ENCODE assay signal across 14 cellular contexts in genomic region chr5:33235824-33236223, GRCh38.
A peak's percentile ranks its signal among the peaks of the same experiment; 100 is the strongest.
DNase-seq lines count a peak whose midpoint lies in the region; ATAC-seq and TF ChIP-seq lines count a peak whose summit lies in the region.
"Had no signal": no experiment of that assay in that cellular context is flagged by ENCODE, and none has a peak within 500 bp of the region (broad histone marks: within the 10 kb centered on the region; RNA-seq: fewer than 3 reads in every experiment).

No MANE protein-coding gene starts in this region.

- TF ChIP-seq CTCF in 22Rv1 (IDR thresholded peaks at IDR 0.05), result no peak
- TF ChIP-seq CTCF in MM.1S (IDR thresholded peaks at IDR 0.05; ENCODE audit: low read length), result no peak
- no peak for TF ChIP-seq CTCF in GM23338 (conservative IDR thresholded peaks at IDR 0.05; ENCODE audit: low read depth in 2 of 2)

- no peaks in the 10 kb centered on the region for H3K36me3 Mint-ChIP-seq in GM23338 (ENCODE audit: low read depth)
- H3K36me3 Mint-ChIP-seq: T-cell had no signal

- no peaks in the 10 kb centered on the region for H3K9me3 ChIP-seq in MM.1S (replicated peaks; ENCODE audit: insufficient read depth, low read length)
- H3K9me3 ChIP-seq: lower lobe of right lung had no signal

- H3K9ac ChIP-seq in MM.1S (ENCODE audit: low read length), result no peak overlapping the region

- H3K27me3 ChIP-seq in MM.1S (replicated peaks; ENCODE audit: insufficient read depth, low read length) (no peaks in the 10 kb centered on the region), GM23338 (ENCODE audit: insufficient read depth) (no peaks in the 10 kb centered on the region)

- peak overlapping the region; percentile 66; the same call in 1 of the 2 replicates for H3K4me2 ChIP-seq in MM.1S (ENCODE audit: low read depth, low read length)
- H3K4me2 ChIP-seq in GM23338, result no peak overlapping the region

- no peak overlapping the region for H3K4me3 Mint-ChIP-seq in GM23338
- H3K4me3 Mint-ChIP-seq: T-cell had no signal

- H3K9me3 Mint-ChIP-seq in GM23338, result no peaks in the 10 kb centered on the region
- H3K9me3 Mint-ChIP-seq: T-cell had no signal

- H3K4me3 ChIP-seq in MM.1S (ENCODE audit: low read length) (0 out of 2 replicates have a peak overlapping the region, but pooled peaks have one; percentile 15), GM23338 (no peak overlapping the region)
- H3K4me3 ChIP-seq: lower lobe of right lung had no signal

- no peaks in the 10 kb centered on the region for H3K27me3 Mint-ChIP-seq in GM23338 (ENCODE audit: insufficient read depth, low read depth, poor library complexity)

- H2AFZ ChIP-seq in MM.1S (ENCODE audit: low read length), result no peak overlapping the region
- H2AFZ ChIP-seq in GM23338, result no peak overlapping the region

- DNase-seq in MM.1S, result peak; percentile 84
- no peak for DNase-seq in GM23338 (ENCODE audit: low spot score)
- DNase-seq in hepatic stellate cell (ENCODE audit: low spot score), result no peak
- DNase-seq: effector memory CD4-positive, alpha-beta T cell; head of caudate nucleus; lower lobe of right lung; NCI-H1694 treated with DMSO at 0.1 percent for 48 hours; nucleus accumbens; T-cell had no signal

- H3K27ac ChIP-seq in 22Rv1, result peak overlapping the region; percentile 66
- H3K27ac ChIP-seq in MM.1S (ENCODE audit: low read length), result peak overlapping the region; percentile 50; the same call in 1 of the 2 replicates
- no peak overlapping the region for H3K27ac ChIP-seq in GM23338 (ENCODE audit: low read depth)
- H3K27ac ChIP-seq: lower lobe of right lung had no signal

- no peaks in the 10 kb centered on the region for H3K36me3 ChIP-seq in MM.1S (replicated peaks; ENCODE audit: insufficient read depth, low read length)
- H3K36me3 ChIP-seq in GM23338 (ENCODE audit: insufficient read depth), result no peaks in the 10 kb centered on the region
- H3K36me3 ChIP-seq: lower lobe of right lung had no signal

- H3K4me1 ChIP-seq in MM.1S (ENCODE audit: low read length) (peaks cover 56% of the 10 kb centered on the region), GM23338 (ENCODE audit: insufficient read depth) (no peaks in the 10 kb centered on the region)
- H3K4me1 ChIP-seq: lower lobe of right lung had no signal

- ATAC-seq in GM18505 (IDR thresholded peaks at IDR 0.05; ENCODE audit: unreplicated experiment), result peak; percentile 77
- peak; percentile 56 for ATAC-seq in HG02678 (IDR thresholded peaks at IDR 0.05; ENCODE audit: unreplicated experiment)
- no peak for ATAC-seq in GM23338
- no peak for ATAC-seq in GM19452 (IDR thresholded peaks at IDR 0.05; ENCODE audit: unreplicated experiment)
- ATAC-seq in HG03342 (IDR thresholded peaks at IDR 0.05; ENCODE audit: unreplicated experiment), result no peak
- ATAC-seq: lower lobe of right lung had no signal

- H3K9me2 ChIP-seq in MM.1S (replicated peaks; ENCODE audit: insufficient read depth, low read length), result no peaks in the 10 kb centered on the region
- peaks cover 4% of the 10 kb centered on the region; the same call in 1 of the 2 replicates for H3K9me2 ChIP-seq in GM23338 (ENCODE audit: insufficient read depth)

- no peak overlapping the region for H3K27ac Mint-ChIP-seq in GM23338

- TF ChIP-seq POLR2A in GM18505 (IDR thresholded peaks at IDR 0.05; ENCODE audit: borderline replicate concordance, extremely low read depth, insufficient read depth, insufficient read length), result no peak

- H3F3A ChIP-seq in MM.1S (ENCODE audit: insufficient read depth, low read length) (peaks cover 21% of the 10 kb centered on the region), GM23338 (replicated peaks; ENCODE audit: low read depth) (no peaks in the 10 kb centered on the region)

- H3K79me2 ChIP-seq in MM.1S (ENCODE audit: low read length), result no peaks in the 10 kb centered on the region
- H3K79me2 ChIP-seq in GM23338 (replicated peaks; ENCODE audit: insufficient read depth), result no peaks in the 10 kb centered on the region

- no peaks in the 10 kb centered on the region for H4K20me1 ChIP-seq in MM.1S (ENCODE audit: insufficient read depth, low read length)
- H4K20me1 ChIP-seq in GM23338 (replicated peaks; ENCODE audit: insufficient read depth), result no peaks in the 10 kb centered on the region

- H3K4me1 Mint-ChIP-seq in GM23338, result no peaks in the 10 kb centered on the region

TF ChIP-seq in GM23338, 12 proteins besides CTCF, POLR2A, EP300 and RAD21:
- TF ChIP-seq EZH2 (IDR thresholded peaks at IDR 0.05; ENCODE audit: low read depth, unreplicated experiment) (no peak), ZNF331 (CRISPR knock-in tag; IDR thresholded peaks at IDR 0.05; ENCODE audit: low read depth) (no peak)
- TF ChIP-seq, protein P1, sequence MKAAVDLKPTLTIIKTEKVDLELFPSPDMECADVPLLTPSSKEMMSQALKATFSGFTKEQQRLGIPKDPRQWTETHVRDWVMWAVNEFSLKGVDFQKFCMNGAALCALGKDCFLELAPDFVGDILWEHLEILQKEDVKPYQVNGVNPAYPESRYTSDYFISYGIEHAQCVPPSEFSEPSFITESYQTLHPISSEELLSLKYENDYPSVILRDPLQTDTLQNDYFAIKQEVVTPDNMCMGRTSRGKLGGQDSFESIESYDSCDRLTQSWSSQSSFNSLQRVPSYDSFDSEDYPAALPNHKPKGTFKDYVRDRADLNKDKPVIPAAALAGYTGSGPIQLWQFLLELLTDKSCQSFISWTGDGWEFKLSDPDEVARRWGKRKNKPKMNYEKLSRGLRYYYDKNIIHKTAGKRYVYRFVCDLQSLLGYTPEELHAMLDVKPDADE (IDR thresholded peaks at IDR 0.05), result no peak

Comparison
In these comparisons a context has a peak if more than half of its experiments do, and no peak if none do; other contexts are left out.
1. ATAC-seq: peak in GM18505 (single experiment) and HG02678 (single experiment); none in GM23338 (single experiment), GM19452 (single experiment) and HG03342 (single experiment).